ENCODE assay signal across 25 cellular contexts in genomic region chr2:45672138-45672537, GRCh38. TPM values are rescaled to one million over a fixed set of nuclear protein-coding genes. Genes with fewer than 3 reads are reported as not detected.
DNase-seq lines count a peak whose midpoint lies in the region; FAIRE-seq and TF ChIP-seq lines count a peak whose summit lies in the region.
"Had no signal": no experiment of that assay in that cellular context is flagged by ENCODE, and none has a peak within 500 bp of the region (broad histone marks: within the 10 kb centered on the region; RNA-seq: fewer than 3 reads in every experiment).

No MANE protein-coding gene starts in this region.

- H3K79me2 ChIP-seq in Karpas-422 (ENCODE audit: low read length) = peaks cover 99% of the 10 kb centered on the region
- no peaks in the 10 kb centered on the region for H3K79me2 ChIP-seq in H1 (ENCODE audit: control insufficient read depth in 1 of 2, insufficient read depth in 2 of 2, low read length in 2 of 2)

- H3K9me2 ChIP-seq in Karpas-422 (replicated peaks; ENCODE audit: insufficient read depth, low read length) = no peaks in the 10 kb centered on the region

- CTCF ChIA-PET in H1 (lab: Charles Lee; ENCODE audit: partially characterized antibody) = no interaction called here

- peaks cover 0 to 65% (median 44%) of the 10 kb centered on the region in 11 experiments; a peak in 16 of 22 replicates for H3K36me3 ChIP-seq in BLaER1 treated with 17β-estradiol and CSF1 and Interleukin-3, amounts not matched to agents 10 nM and 100 nM
- H3K36me3 ChIP-seq in Karpas-422 (ENCODE audit: insufficient read depth, low read length) (peaks cover 5% of the 10 kb centered on the region; the same call in 1 of the 2 replicates), H1 (ENCODE audit: control insufficient read depth in 2 of 4, insufficient read depth in 4 of 4, low read length in 3 of 4) (no peaks in the 10 kb centered on the region)

- no peak overlapping the region for H4K8ac ChIP-seq in H1 (ENCODE audit: extremely low read depth, insufficient read depth, low read length)

- no peak overlapping the region for H2BK12ac ChIP-seq in H1 (ENCODE audit: low read depth, low read length)

- no peak overlapping the region for H4K91ac ChIP-seq in H1 (replicated peaks; ENCODE audit: insufficient read length, low read length)

- H2AFZ ChIP-seq in Karpas-422 (ENCODE audit: low read length) (no peak overlapping the region), H1 (ENCODE audit: low read length) (no peak overlapping the region)

- H3K18ac ChIP-seq in H1 (ENCODE audit: extremely low read depth, low read length) = no peak overlapping the region

- no peak overlapping the region for H2BK5ac ChIP-seq in H1 (ENCODE audit: low read depth, low read length)

- TF ChIP-seq EP300 in H1 (IDR thresholded peaks at IDR 0.05; ENCODE audit: borderline replicate concordance in 1 of 2, low read depth in 2 of 2, low read length in 2 of 2) = no peak

- peak overlapping the region; percentile 82 for H3K56ac ChIP-seq in H1 (replicated peaks; ENCODE audit: insufficient read length, low read depth, low read length)

- no peak overlapping the region for H3K14ac ChIP-seq in H1 (ENCODE audit: insufficient read length)

- peaks cover 46 to 93% (median 77%) of the 10 kb centered on the region in 10 experiments for H3K4me1 ChIP-seq in BLaER1 treated with 17β-estradiol and CSF1 and Interleukin-3, amounts not matched to agents 10 nM and 100 nM
- H3K4me1 ChIP-seq in Karpas-422 (ENCODE audit: low read length) = peaks cover 76% of the 10 kb centered on the region
- H3K4me1 ChIP-seq in H1 (replicated peaks in 1 of 4; ENCODE audit: control insufficient read depth in 3 of 4, insufficient read depth in 4 of 4, low read length in 3 of 4) = peaks cover 0 to 8% (median 0%) of the 10 kb centered on the region in 4 experiments; a peak in 2 of 7 replicates

- 74 to 100% methylated on average over 1 of the region's 1 CpG for WGBS in H1 (ENCODE audit: extremely low coverage in 1 of 2, insufficient coverage in 1 of 2, insufficient read length in 1 of 2, insufficient replicate concordance in 2 of 2, low coverage in 1 of 2, low lambda C conversion rate in 2 of 2, missing lambda C conversion rate in 1 of 2), 2 experiments

- H2BK20ac ChIP-seq in H1 (ENCODE audit: low read length) = no peak overlapping the region

- no peak overlapping the region for H4K5ac ChIP-seq in H1 (ENCODE audit: insufficient read length, low read depth, low read length)

- no peak overlapping the region for H3K9ac ChIP-seq in BLaER1 treated with 17β-estradiol and CSF1 and Interleukin-3, amounts not matched to agents 10 nM and 100 nM
- H3K9ac ChIP-seq in Karpas-422 (ENCODE audit: low read length) = no peak overlapping the region
- H3K9ac ChIP-seq in H1 (replicated peaks in 1 of 4; ENCODE audit: extremely low read depth in 1 of 4, low read depth in 3 of 4, low read length in 3 of 4) = no peak overlapping the region

- no peaks in the 10 kb centered on the region for H3K27me3 ChIP-seq in BLaER1 treated with 17β-estradiol and CSF1 and Interleukin-3, amounts not matched to agents 10 nM and 100 nM
- H3K27me3 ChIP-seq in Karpas-422 (ENCODE audit: low read length) (no peaks in the 10 kb centered on the region), H1 (replicated peaks in 1 of 4; ENCODE audit: control insufficient read depth in 3 of 4, extremely low read depth in 1 of 4, insufficient read depth in 3 of 4, low read length in 3 of 4) (no peaks in the 10 kb centered on the region)
- H3K27me3 ChIP-seq: BE2C had no signal

- no peak overlapping the region for H2BK15ac ChIP-seq in H1 (ENCODE audit: low read length)

- H3K9me3 ChIP-seq in BLaER1 treated with 17β-estradiol and CSF1 and Interleukin-3, amounts not matched to agents 10 nM and 100 nM (replicated peaks in 1 of 11) = peaks cover 0 to 5% (median 0%) of the 10 kb centered on the region in 11 experiments; a peak in 1 of 22 replicates
- no peaks in the 10 kb centered on the region for H3K9me3 ChIP-seq in Karpas-422 (ENCODE audit: low read length)
- no peaks in the 10 kb centered on the region for H3K9me3 ChIP-seq in H1 (ENCODE audit: insufficient read depth in 2 of 2, low read depth in 1 of 2, low read length in 1 of 2)
- H3K9me3 ChIP-seq: BE2C had no signal

- no peak for TF ChIP-seq RAD21 in H1 (IDR thresholded peaks at IDR 0.05 in 1 of 2, conservative IDR thresholded peaks at IDR 0.05 in 1 of 2; ENCODE audit: low read depth in 2 of 2, low read length in 2 of 2)

- H3K23ac ChIP-seq in H1 (ENCODE audit: insufficient read length) = no peak overlapping the region

- no peak for FAIRE-seq in H1 (lab: Jason Lieb, UNC)
- FAIRE-seq: A204.1, GM12891, GM19239 had no signal

- H3K23me2 ChIP-seq in H1 (ENCODE audit: low read depth, low read length) = peaks cover 2% of the 10 kb centered on the region; the same call in 1 of the 2 replicates

- H3K79me1 ChIP-seq in H1 (ENCODE audit: low read depth, low read length) = no peaks in the 10 kb centered on the region

- no peak overlapping the region for H2AK5ac ChIP-seq in H1 (ENCODE audit: low read depth, low read length)

- peak overlapping the region in 1 of 11 experiments; percentile 22; a peak in 1 of 22 replicates for H3K27ac ChIP-seq in BLaER1 treated with 17β-estradiol and CSF1 and Interleukin-3, amounts not matched to agents 10 nM and 100 nM
- H3K27ac ChIP-seq in Karpas-422 (ENCODE audit: low read length) (peak overlapping the region; percentile 77), H1 (ENCODE audit: low read depth, low read length) (no peak overlapping the region)

- no peak overlapping the region for H2BK120ac ChIP-seq in H1 (replicated peaks; ENCODE audit: low read depth, low read length)

- no peak for TF ChIP-seq POLR2A in H1 (IDR thresholded peaks at IDR 0.05; ENCODE audit: control extremely low read depth in 1 of 2, low read depth in 2 of 2, low read length in 2 of 2)

- peak overlapping the region in 8 of 11 experiments; percentile 57 to 85 (median 76); a peak in 15 of 22 replicates for H3K4me2 ChIP-seq in BLaER1 treated with 17β-estradiol and CSF1 and Interleukin-3, amounts not matched to agents 10 nM and 100 nM
- H3K4me2 ChIP-seq in Karpas-422 (ENCODE audit: low read depth, low read length, poor library complexity, severe bottlenecking) (no peak overlapping the region), H1 (ENCODE audit: insufficient read depth in 1 of 2, low read depth in 2 of 2, low read length in 2 of 2) (no peak overlapping the region)

- no peak for TF ChIP-seq CTCF in H1 (IDR thresholded peaks at IDR 0.05; ENCODE audit: control extremely low read depth in 1 of 3, insufficient read depth in 1 of 3, low read depth in 1 of 3, low read length in 3 of 3)

- H3K4me3 ChIP-seq in BLaER1 treated with 17β-estradiol and CSF1 and Interleukin-3, amounts not matched to agents 10 nM and 100 nM = no peak overlapping the region
- H3K4me3 ChIP-seq in Karpas-422 (ENCODE audit: low read length) (no peak overlapping the region), H1 (ENCODE audit: extremely low read depth in 1 of 4, insufficient read depth in 2 of 4, low read depth in 3 of 4, low read length in 4 of 4) (no peak overlapping the region)

- peaks cover 0 to 100% (median 95%) of the 10 kb centered on the region in 11 experiments; a peak in 14 of 22 replicates for H4K20me1 ChIP-seq in BLaER1 treated with 17β-estradiol and CSF1 and Interleukin-3, amounts not matched to agents 10 nM and 100 nM
- H4K20me1 ChIP-seq in Karpas-422 (ENCODE audit: insufficient read depth, low read depth, low read length) (peaks cover 33% of the 10 kb centered on the region), H1 (replicated peaks in 1 of 2; ENCODE audit: control insufficient read depth in 1 of 2, insufficient read depth in 2 of 2, low read length in 2 of 2) (no peaks in the 10 kb centered on the region)

- no peak for DNase-seq in Karpas-422
- no peak for DNase-seq in H1 (ENCODE audit: low read depth in 1 of 2, low spot score in 2 of 2)
- no peak for DNase-seq in NAMALWA (ENCODE audit: low spot score)
- no peak for DNase-seq in GM19240 (ENCODE audit: insufficient read length, low spot score)
- no peak for DNase-seq in stimulated activated CD4-positive, alpha-beta T cell treated with anti-CD3 and anti-CD28 coated beads, Interleukin-12 subunit alpha, Interleukin-12 subunit beta, amount 100 ng/mL, for 4 hours
- DNase-seq in NCI-H510A treated with DMSO at 0.1 percent for 48 hours (lab: John Stamatoyannopoulos, UW) = no peak
- DNase-seq: 8988T; ACHN; BE2C; C1 segment of cervical spinal cord; CD4-positive, alpha-beta memory T cell; CD4-positive, CD25-positive, alpha-beta regulatory T cell; CD8-positive, alpha-beta memory T cell; COR-L47; DMS 273 treated with DMSO at 0.1 percent for 48 hours; DMS153; DMS53; DMS79; DND-41; EL; GDM1 had no signal

- no peak overlapping the region for H3K4ac ChIP-seq in H1 (replicated peaks; ENCODE audit: insufficient read length, low read depth, low read length)

- POLR2A ChIA-PET in H1 (lab: Charles Lee; ENCODE audit: partially characterized antibody) = no interaction called here

TF ChIP-seq in H1, 55 proteins besides CTCF, POLR2A, EP300 and RAD21 (continues in another document):
- TF ChIP-seq SIN3A (conservative IDR thresholded peaks at IDR 0.05 in 1 of 2, IDR thresholded peaks at IDR 0.05 in 1 of 2; ENCODE audit: low read depth in 1 of 2, low read length in 2 of 2) (no peak), CHD2 (IDR thresholded peaks at IDR 0.05; ENCODE audit: low read length) (no peak), TCF12 (IDR thresholded peaks at IDR 0.05; ENCODE audit: low read depth, low read length) (no peak)

RNA-seq across cellular contexts. Expression of gene PRKCE, which starts 20.7 kb away (rescaled TPM):
- total RNA-seq in Karpas-422 (2014; rRNA removed; shearing (Covaris generic); ENCODE audit: low replicate concordance) = 61.8 and 94.7 TPM in 2 replicates
- 1.5 and 2.1 TPM in 2 replicates for total RNA-seq in H1 (2021; fragmentation: NEBNext Ultra II Directional; extraction: Animal tissue kit (Norgen Biotek cat#: 25700))
- 0.54 and 0.67 TPM in 2 replicates for polyA plus RNA-seq in H1 (2011; rRNA removed)
- polyA plus RNA-seq in H1 (2011; cell fraction: cytosol; rRNA removed) = 0.58 TPM
- polyA plus RNA-seq in H1 (2011; cell fraction: nucleus; rRNA removed) = 1.6 TPM
- polyA plus RNA-seq in H1 (2012, experiment 1 of 2) = 0.46 to 0.81 TPM (median 0.50 TPM) in 4 replicates
- 0.21 TPM for polyA plus RNA-seq in H1 (2012, experiment 2 of 2)
- polyA plus RNA-seq in H1 (2013, experiment 1 of 2) = 0.55 TPM
- polyA plus RNA-seq in H1 (2013, experiment 2 of 2) = 0.37 TPM
- polyA minus RNA-seq in H1 (2011; rRNA and poly(A)+ RNA removed) = 1.2 and 3.2 TPM in 2 replicates
- 4.9 TPM for polyA minus RNA-seq in H1 (2011; cell fraction: cytosol; rRNA and poly(A)+ RNA removed)
- polyA minus RNA-seq in H1 (2011; cell fraction: nucleus; rRNA and poly(A)+ RNA removed) = 9.7 TPM

Comparison
In these comparisons a context has a peak if more than half of its experiments do, and no peak if none do; other contexts are left out.
1. H3K4me2 ChIP-seq: peak in BLaER1 treated with 17β-estradiol and CSF1 and Interleukin-3, amounts not matched to agents 10 nM and 100 nM (8 of 11); none in Karpas-422 (single experiment) and H1 (0 of 2).
2. RNA of gene PRKCE, which starts 20.7 kb away (total RNA-seq): 61.8 to 94.7 TPM in Karpas-422; 1.5 to 2.1 TPM in H1; every median in the first group is over 10 times any median in the second.